ENCODE assay signal across 20 cellular contexts in the genomic region with DNA sequence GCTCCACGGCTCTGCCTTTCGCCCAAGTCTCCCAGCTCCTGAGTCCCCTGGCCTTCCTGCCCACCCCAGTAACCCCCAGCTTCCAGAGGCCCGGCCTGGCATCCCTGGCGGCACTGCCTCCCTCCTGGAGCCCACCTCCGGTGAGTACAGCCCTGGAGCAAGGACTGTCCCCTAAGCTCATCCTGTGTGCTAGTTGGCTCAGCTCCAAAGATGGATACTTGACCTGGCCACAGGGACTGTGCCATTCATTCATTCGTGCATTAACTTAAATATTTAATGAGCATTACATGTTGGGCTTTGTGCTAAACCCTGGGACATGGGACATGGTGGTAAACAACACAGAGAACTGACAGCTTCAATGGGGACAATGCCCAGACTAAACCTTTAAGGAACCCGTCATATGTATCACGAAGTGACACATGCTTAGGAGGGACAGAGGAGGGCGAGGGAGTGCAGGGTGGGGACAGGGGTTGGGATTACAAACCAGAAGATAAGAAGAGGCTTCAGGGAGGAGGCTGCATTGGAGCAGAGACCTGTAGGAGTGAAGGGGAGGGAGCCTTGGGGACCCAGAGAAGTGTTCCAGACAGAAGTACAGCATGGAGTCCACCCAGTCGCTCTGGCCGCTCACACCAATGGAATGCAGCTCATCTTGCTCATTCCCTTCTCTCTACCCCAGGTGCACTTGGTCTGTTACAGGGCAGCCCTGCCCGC. TPM values are rescaled to one million over a fixed set of nuclear protein-coding genes. Genes with fewer than 3 reads are reported as not detected.
A peak's percentile ranks its signal among the peaks of the same experiment; 100 is the strongest.
DNase-seq lines count a peak whose midpoint lies in the region; ATAC-seq and TF ChIP-seq lines count a peak whose summit lies in the region.
"Had no signal": no experiment of that assay in that cellular context is flagged by ENCODE, and none has a peak within 500 bp of the region (broad histone marks: within the 10 kb centered on the region; RNA-seq: fewer than 3 reads in every experiment).

No MANE protein-coding gene starts in this region.

- H3K9me3 ChIP-seq in HCT116 (ENCODE audit: control insufficient read depth in 1 of 2, insufficient read depth in 1 of 2, low read depth in 1 of 2, low read length in 2 of 2): no peaks in the 10 kb centered on the region
- H3K9me3 ChIP-seq: gastrocnemius medialis, SJSA1, spleen, tibial nerve had no signal

- POLR2A ChIA-PET in HCT116 (lab: Charles Lee): no interaction called here

- no TSS peak for BruUV-seq in HCT116 (replicated peaks; lab: Mats Ljungman, UMichigan)

- H3K9me2 ChIP-seq in HCT116 (ENCODE audit: insufficient read depth): no peaks in the 10 kb centered on the region

- H3K4me2 ChIP-seq in HCT116 (ENCODE audit: low read length): peak overlapping the region; percentile 32; the same call in 1 of the 2 replicates

- H3K36me3 ChIP-seq in HCT116 (ENCODE audit: control insufficient read depth in 1 of 2, insufficient read depth in 2 of 2, low read length in 2 of 2): peaks cover 10 to 28% of the 10 kb centered on the region in 2 experiments; a peak in 3 of 4 replicates
- H3K36me3 ChIP-seq: gastrocnemius medialis had no signal

- no peak overlapping the region for H2AFZ ChIP-seq in HCT116 (ENCODE audit: low read depth, low read length, poor library complexity, severe bottlenecking)

- DNase-seq in HCT116 (ENCODE audit: low read depth, low spot score): no peak
- peak; percentile 24 for DNase-seq in RKO (ENCODE audit: low spot score)
- peak; percentile 34 for DNase-seq in glomerular visceral epithelial cell (ENCODE audit: extremely low spot score)
- DNase-seq in NK-92 treated with Interleukin-12 subunit alpha and Interleukin-12 subunit beta, amount 100 ng/mL, for 24 hours (lab: John Stamatoyannopoulos, UW): no peak
- no peak for DNase-seq in NCI-H748 (lab: John Stamatoyannopoulos, UW; ENCODE audit: unreplicated experiment)
- DNase-seq in NCI-H1930 (lab: John Stamatoyannopoulos, UW): no peak
- DNase-seq: cerebellar nuclear complex; DMS79; gastrocnemius medialis; naive thymus-derived CD8-positive, alpha-beta T cell; NCI-H1417; NCI-H2227 treated with DMSO at 0.1 percent for 48 hours; spleen; stimulated activated naive B cell treated with anti-CD40 and anti-IgM and Interleukin-4, amounts not matched to agents 10 μg/mL and 1 μg/mL and 100 μg/mL, for 72 hours had no signal

- H3K27me3 ChIP-seq in HCT116 (ENCODE audit: insufficient read depth, low read length): no peaks in the 10 kb centered on the region
- H3K27me3 ChIP-seq: gastrocnemius medialis, SJSA1, spleen, tibial nerve had no signal

- intact Hi-C loops in HCT116 (cut with micrococcal nuclease): no loop called here

- TF ChIP-seq POLR2A in HCT116 (IDR thresholded peaks at IDR 0.05; ENCODE audit: borderline replicate concordance, extremely low read depth, insufficient read depth, insufficient read length): no peak

- RAD21 ChIA-PET in HCT116 (lab: Charles Lee; ENCODE audit: low non-redundant PET in 1 of 2, low total read pairs in 2 of 2, uncharacterized antibody in 2 of 2, unreplicated experiment in 2 of 2): no interaction called here

- TF ChIP-seq CTCF in HCT116 (IDR thresholded peaks at IDR 0.05 in 2 of 3, conservative IDR thresholded peaks at IDR 0.05 in 1 of 3; ENCODE audit: borderline replicate concordance in 1 of 3, insufficient read depth in 1 of 3, low read depth in 2 of 3, low read length in 2 of 3): no peak

- no peaks in the 10 kb centered on the region for H4K20me1 ChIP-seq in HCT116 (ENCODE audit: insufficient read depth)

- H3K79me2 ChIP-seq in HCT116 (ENCODE audit: insufficient read depth, low read length): no peaks in the 10 kb centered on the region

- H3K9ac ChIP-seq in HCT116 (ENCODE audit: low read length): no peak overlapping the region

- no peak overlapping the region for H3K4me3 ChIP-seq in HCT116 (replicated peaks in 1 of 2; ENCODE audit: low read depth in 1 of 2, low read length in 2 of 2)
- H3K4me3 ChIP-seq: gastrocnemius medialis, SJSA1, spleen, tibial nerve had no signal

- CTCF ChIA-PET in HCT116 (lab: Charles Lee): no interaction called here

- peak; percentile 61 for ATAC-seq in HCT116
- ATAC-seq: gastrocnemius medialis; naive thymus-derived CD8-positive, alpha-beta T cell; stimulated activated naive B cell treated with anti-CD40 and anti-IgM and Interleukin-4, amounts not matched to agents 10 μg/mL and 1 μg/mL and 100 μg/mL, for 72 hours had no signal

- H3K4me1 ChIP-seq in HCT116 (ENCODE audit: control insufficient read depth in 1 of 2, insufficient read depth in 2 of 2, low read length in 2 of 2): peaks cover 0 to 21% of the 10 kb centered on the region in 2 experiments; a peak in 2 of 4 replicates
- H3K4me1 ChIP-seq: SJSA1 had no signal

- H3K27ac ChIP-seq in HCT116 (ENCODE audit: low read depth, low read length): no peak overlapping the region
- H3K27ac ChIP-seq: C4-2B, HL-60, SJSA1, spleen, tibial nerve had no signal

- no peak for TF ChIP-seq RAD21 in HCT116 (IDR thresholded peaks at IDR 0.05; ENCODE audit: low read depth)

TF ChIP-seq in HCT116, 20 proteins besides CTCF, POLR2A, EP300 and RAD21:
- no peak for TF ChIP-seq POLR2AphosphoS5 (IDR thresholded peaks at IDR 0.05; ENCODE audit: low read depth, low read length)
- no peak for TF ChIP-seq CBX3 (IDR thresholded peaks at IDR 0.05; ENCODE audit: low read depth)
- TF ChIP-seq FOSL1 (IDR thresholded peaks at IDR 0.05; ENCODE audit: low read depth): no peak
TF ChIP-seq in HCT116: peak in this region for 0.

RNA-seq across cellular contexts. Expression of gene OVOL3, which starts 6.9 kb away (rescaled TPM):
- not detected for total RNA-seq in HCT116 (2021; ENCODE audit: unreplicated experiment)
- polyA plus RNA-seq in HCT116 (2012): 0.21 TPM in 1 of 2 replicates, not detected in the other
- total RNA-seq: gastrocnemius medialis; lung microvascular endothelial cell; naive thymus-derived CD8-positive, alpha-beta T cell; progenitor cell of endocrine pancreas; SJSA1; spleen; tibial nerve had no signal
- polyA plus RNA-seq: naive thymus-derived CD8-positive, alpha-beta T cell had no signal

RNA-seq across cellular contexts. Expression of gene POLR2I, which starts 10.7 kb away (rescaled TPM):
- 108 TPM for total RNA-seq in HCT116 (2021; ENCODE audit: unreplicated experiment)
- polyA plus RNA-seq in HCT116 (2012): 264 and 295 TPM in 2 replicates

RNA-seq across cellular contexts. Expression of gene TBCB, which starts 11.3 kb away (rescaled TPM):
- total RNA-seq in HCT116 (2021; ENCODE audit: unreplicated experiment): 141 TPM
- 184 and 198 TPM in 2 replicates for polyA plus RNA-seq in HCT116 (2012)

RNA-seq across cellular contexts. Expression of gene CAPNS1, which starts 35.9 kb away (rescaled TPM):
- 621 TPM for total RNA-seq in HCT116 (2021; ENCODE audit: unreplicated experiment)
- polyA plus RNA-seq in HCT116 (2012): 915 and 990 TPM in 2 replicates

RNA-seq across cellular contexts. Expression of gene COX7A1, which starts 48.2 kb away (rescaled TPM):
- total RNA-seq in HCT116 (2021; ENCODE audit: unreplicated experiment): not detected
- 0.24 and 0.43 TPM in 2 replicates for polyA plus RNA-seq in HCT116 (2012)
- total RNA-seq: naive thymus-derived CD8-positive, alpha-beta T cell; progenitor cell of endocrine pancreas; SJSA1 had no signal
- polyA plus RNA-seq: naive thymus-derived CD8-positive, alpha-beta T cell had no signal

Comparison
In these comparisons a context has a peak if more than half of its experiments do, and no peak if none do; other contexts are left out.
1. DNase-seq: peak in RKO (single experiment) and glomerular visceral epithelial cell (single experiment); none in HCT116 (single experiment), NK-92 treated with Interleukin-12 subunit alpha and Interleukin-12 subunit beta, amount 100 ng/mL, for 24 hours (single experiment), NCI-H748 (single experiment) and NCI-H1930 (0 of 2).